ENCODE assay signal across 12 cellular contexts in genomic region chr10:59873924-59874323, GRCh38. TPM values are rescaled to one million over a fixed set of nuclear protein-coding genes. Genes with fewer than 3 reads are reported as not detected.
A peak's percentile ranks its signal among the peaks of the same experiment; 100 is the strongest.
DNase-seq lines count a peak whose midpoint lies in the region; ATAC-seq and TF ChIP-seq lines count a peak whose summit lies in the region.
"Had no signal": no experiment of that assay in that cellular context is flagged by ENCODE, and none has a peak within 500 bp of the region (broad histone marks: within the 10 kb centered on the region; RNA-seq: fewer than 3 reads in every experiment).

No MANE protein-coding gene starts in this region.

- peaks cover 76% of the 10 kb centered on the region for H3K4me1 ChIP-seq in Karpas-422 (ENCODE audit: low read length)
- H3K4me1 ChIP-seq in osteoblast (ENCODE audit: insufficient read depth, low read length): peaks cover 30% of the 10 kb centered on the region

- ATAC-seq in GM18868 (IDR thresholded peaks at IDR 0.05; ENCODE audit: unreplicated experiment): peak; percentile 66
- ATAC-seq in HG02623 (IDR thresholded peaks at IDR 0.05; ENCODE audit: unreplicated experiment): peak; percentile 54
- no peak for ATAC-seq in activated naive CD4-positive, alpha-beta T cell treated with anti-CD3 and anti-CD28 coated beads, Interleukin-2, amount 50 U/mL, for 72 hours

- H3K9ac ChIP-seq in Karpas-422 (ENCODE audit: low read length): peak overlapping the region; percentile 43
- H3K9ac ChIP-seq: SK-N-SH had no signal

- H4K20me1 ChIP-seq in Karpas-422 (ENCODE audit: insufficient read depth, low read depth, low read length) (peaks cover 1% of the 10 kb centered on the region; the same call in 1 of the 2 replicates), osteoblast (ENCODE audit: insufficient read depth, low read length) (peaks cover 14% of the 10 kb centered on the region)

- H3K4me3 ChIP-seq in Karpas-422 (ENCODE audit: low read length) (peak overlapping the region; percentile 35), osteoblast (ENCODE audit: insufficient read depth, low read length) (no peak overlapping the region)
- H3K4me3 ChIP-seq: HAP-1 had no signal

- no peaks in the 10 kb centered on the region for H3K9me2 ChIP-seq in Karpas-422 (replicated peaks; ENCODE audit: insufficient read depth, low read length)
- H3K9me2 ChIP-seq: SK-N-SH had no signal

- H3K27ac ChIP-seq in Karpas-422 (ENCODE audit: low read length) (peak overlapping the region; percentile 85), osteoblast (ENCODE audit: low read depth, low read length) (no peak overlapping the region)

- H3K36me3 ChIP-seq in Karpas-422 (ENCODE audit: insufficient read depth, low read length) (no peaks in the 10 kb centered on the region), osteoblast (ENCODE audit: insufficient read depth, low read length) (no peaks in the 10 kb centered on the region)
- H3K36me3 ChIP-seq: HAP-1 had no signal

- peaks cover 5 to 24% of the 10 kb centered on the region in 2 donors for H3K36me3 Mint-ChIP-seq in activated naive CD4-positive, alpha-beta T cell treated with anti-CD3 and anti-CD28 coated beads, Interleukin-2, amount 50 U/mL, for 72 hours

- H3K79me2 ChIP-seq in Karpas-422 (ENCODE audit: low read length) (peaks cover 99% of the 10 kb centered on the region), osteoblast (ENCODE audit: insufficient read depth, low read length) (peaks cover 78% of the 10 kb centered on the region)

- H2AFZ ChIP-seq in Karpas-422 (ENCODE audit: low read length) (no peak overlapping the region), osteoblast (ENCODE audit: low read length) (no peak overlapping the region)

- H3K27me3 ChIP-seq in Karpas-422 (ENCODE audit: low read length): no peaks in the 10 kb centered on the region
- H3K27me3 ChIP-seq in osteoblast (ENCODE audit: insufficient read depth, low read length): no peaks in the 10 kb centered on the region

- H3K4me2 ChIP-seq in Karpas-422 (ENCODE audit: low read depth, low read length, poor library complexity, severe bottlenecking) (peak overlapping the region; percentile 72), osteoblast (ENCODE audit: insufficient read depth, low read length) (peak overlapping the region; percentile 5)
- H3K4me2 ChIP-seq: SK-N-SH had no signal

- DNase-seq in Karpas-422: peak; percentile 70
- DNase-seq in osteoblast (ENCODE audit: insufficient read length, low spot score, missing footprints): no peak
- DNase-seq in activated naive CD4-positive, alpha-beta T cell treated with anti-CD3 and anti-CD28 coated beads, Interleukin-2, amount 50 U/mL, for 72 hours (ENCODE audit: low spot score in 2 of 2): no peak
- DNase-seq in NCI-H524 treated with DMSO at 0.1 percent for 48 hours (lab: John Stamatoyannopoulos, UW): no peak
- no peak for DNase-seq in GDM1 (lab: John Stamatoyannopoulos, UW)
- no peak for DNase-seq in inferior parietal cortex (ENCODE audit: extremely low spot score)
- DNase-seq: activated T-cell treated with anti-CD3 and anti-CD28 coated beads, Interleukin-2, amount 50 U/mL, for 24 hours; NCI-H146; SK-N-SH had no signal

- H3K9me3 Mint-ChIP-seq in activated naive CD4-positive, alpha-beta T cell treated with anti-CD3 and anti-CD28 coated beads, Interleukin-2, amount 50 U/mL, for 72 hours: peaks cover 0 to 4% of the 10 kb centered on the region in 2 donors

- TF ChIP-seq CTCF in osteoblast (IDR thresholded peaks at IDR 0.05; ENCODE audit: extremely low read depth, low read depth, low read length): no peak

- H3K9me3 ChIP-seq in Karpas-422 (ENCODE audit: low read length) (no peaks in the 10 kb centered on the region), osteoblast (ENCODE audit: low read depth, low read length) (no peaks in the 10 kb centered on the region)
- H3K9me3 ChIP-seq: HAP-1, SK-N-SH had no signal

- H3K27ac Mint-ChIP-seq in activated naive CD4-positive, alpha-beta T cell treated with anti-CD3 and anti-CD28 coated beads, Interleukin-2, amount 50 U/mL, for 72 hours: no peak overlapping the region
- H3K27ac Mint-ChIP-seq: activated T-cell treated with anti-CD3 and anti-CD28 coated beads, Interleukin-2, amount 50 U/mL, for 24 hours had no signal

RNA-seq across cellular contexts. Expression of gene CCDC6, which starts 32.4 kb away (rescaled TPM):
- 25.7 and 50.9 TPM in 2 replicates for total RNA-seq in Karpas-422 (2014; rRNA removed; shearing (Covaris generic); ENCODE audit: low replicate concordance)
- total RNA-seq in osteoblast: 51.8 and 58.3 TPM in 2 replicates
- total RNA-seq in activated naive CD4-positive, alpha-beta T cell treated with anti-CD3 and anti-CD28 coated beads, Interleukin-2, amount 50 U/mL, for 72 hours: 10 to 100 TPM; 28.9 to 66.0 TPM

Comparison
In these comparisons a context has a peak if more than half of its experiments do, and no peak if none do; other contexts are left out.
1. ATAC-seq: peak in GM18868 (single experiment) and HG02623 (single experiment); none in activated naive CD4-positive, alpha-beta T cell treated with anti-CD3 and anti-CD28 coated beads, Interleukin-2, amount 50 U/mL, for 72 hours (0 of 2).